In genomic region chr12:53624956-53625355, GRCh38 we compare ENCODE assay signal across 10 cellular contexts. TPM values are rescaled to one million over a fixed set of nuclear protein-coding genes. Genes with fewer than 3 reads are reported as not detected.
DNase-seq lines count a peak whose midpoint lies in the region; ATAC-seq, FAIRE-seq and TF ChIP-seq lines count a peak whose summit lies in the region.
"Had no signal": no experiment of that assay in that cellular context is flagged by ENCODE, and none has a peak within 500 bp of the region (broad histone marks: within the 10 kb centered on the region; RNA-seq: fewer than 3 reads in every experiment).

No MANE protein-coding gene starts in this region.

- no peaks in the 10 kb centered on the region for H3K27me3 Mint-ChIP-seq in H9 (ENCODE audit: low read depth)

- H3K4ac ChIP-seq in H9 (ENCODE audit: low read depth, low read length): no peak overlapping the region

- peaks cover 10% of the 10 kb centered on the region for H3K23me2 ChIP-seq in H9 (ENCODE audit: insufficient read length, low read depth, low read length, poor library complexity, severe bottlenecking)

- no peak overlapping the region; a peak in 1 of 7 replicates for H3K27ac Mint-ChIP-seq in H9

- H2AFZ ChIP-seq in H9 (ENCODE audit: low read length): no peak overlapping the region

- no peak overlapping the region for H2BK12ac ChIP-seq in H9 (ENCODE audit: insufficient read length, low read depth, low read length)

- no peak overlapping the region for H2BK5ac ChIP-seq in H9 (ENCODE audit: insufficient read length, low read length)

- H3K18ac ChIP-seq in H9 (ENCODE audit: insufficient read length, low read depth, low read length): no peak overlapping the region

- H4K8ac ChIP-seq in H9 (replicated peaks; ENCODE audit: insufficient read length, low read depth, low read length): no peak overlapping the region

- H3K23ac ChIP-seq in H9 (ENCODE audit: insufficient read length, low read depth, low read length): no peak overlapping the region

- H3K4me3 ChIP-seq in skeletal muscle satellite cell (ENCODE audit: low read length): peak overlapping the region; percentile 83
- peak overlapping the region in 1 of 2 donors; percentile 64 for H3K4me3 ChIP-seq in small intestine (ENCODE audit: low read depth in 1 of 2, low read length in 2 of 2)

- H3K27me3 ChIP-seq in H9 (ENCODE audit: insufficient read depth, low read length) (no peaks in the 10 kb centered on the region), foreskin keratinocyte (no peaks in the 10 kb centered on the region), skeletal muscle satellite cell (ENCODE audit: control insufficient read depth, insufficient read depth, low read length) (no peaks in the 10 kb centered on the region), small intestine (ENCODE audit: control insufficient read depth in 2 of 2, insufficient read depth in 2 of 2, low read length in 2 of 2) (no peaks in the 10 kb centered on the region)

- H3K14ac ChIP-seq in H9 (ENCODE audit: insufficient read depth, low read length): no peak overlapping the region

- H3K4me3 Mint-ChIP-seq in H9: peak overlapping the region; percentile 85 to 92

- H2BK120ac ChIP-seq in H9 (ENCODE audit: low read depth, low read length, poor library complexity, severe bottlenecking): no peak overlapping the region

- WGBS in H9 (ENCODE audit: extremely low coverage, insufficient read length, low lambda C conversion rate): no CpG with 5 or more reads among the region's 4 CpGs
- 5 to 29% (median 24%) methylated on average over 4 of the region's 4 CpGs for WGBS in small intestine, 3 donors

- no peak overlapping the region for H3T11ph ChIP-seq in H9 (ENCODE audit: low read length)

- no peaks in the 10 kb centered on the region; a peak in 1 of 7 replicates for H3K36me3 Mint-ChIP-seq in H9 (ENCODE audit: insufficient read depth in 1 of 3, low read depth in 3 of 3)

- H3K9me3 Mint-ChIP-seq in H9: no peaks in the 10 kb centered on the region; a peak in 1 of 5 replicates

- no peak for DNase-seq in H9
- DNase-seq in foreskin keratinocyte: no peak
- no peak for DNase-seq in AG08395 (ENCODE audit: low spot score)
- DNase-seq in HuH-7.5 (ENCODE audit: low spot score): no peak
- DNase-seq in small intestine: no peak
- DNase-seq: stimulated activated CD4-positive, alpha-beta T cell treated with anti-CD3 and anti-CD28 coated beads, Interleukin-4, amount 100 ng/mL, for 24 hours had no signal

- no peaks in the 10 kb centered on the region for H3K79me1 ChIP-seq in H9 (ENCODE audit: insufficient read depth, low read depth, low read length, poor library complexity, severe bottlenecking)

- H3K9ac ChIP-seq in H9 (ENCODE audit: extremely low read depth, insufficient read length, low read length): peak overlapping the region; percentile 49
- H3K9ac ChIP-seq in skeletal muscle satellite cell (ENCODE audit: low read depth, low read length): peak overlapping the region; percentile 91

- no peak overlapping the region for H4K91ac ChIP-seq in H9 (ENCODE audit: insufficient read length, low read depth, low read length)

- H3K4me2 ChIP-seq in H9 (ENCODE audit: insufficient read depth, insufficient read length, low read length) (peak overlapping the region; percentile 71), skeletal muscle satellite cell (ENCODE audit: low read length) (peak overlapping the region; percentile 92)

- no peak overlapping the region for H4K5ac ChIP-seq in H9 (ENCODE audit: insufficient read length, low read depth, low read length)

- no peak overlapping the region for H2AK5ac ChIP-seq in H9 (ENCODE audit: insufficient read length, low read length)

- no peak overlapping the region for H3K56ac ChIP-seq in H9 (ENCODE audit: insufficient read length, low read depth, low read length)

- peaks cover 3% of the 10 kb centered on the region; the same call in 1 of the 2 replicates for H3K79me2 ChIP-seq in H9 (ENCODE audit: insufficient read depth, low read length)

- H3K4me1 ChIP-seq in H9 (ENCODE audit: insufficient read depth, low read length) (peaks cover 8% of the 10 kb centered on the region), foreskin keratinocyte (peaks cover 4% of the 10 kb centered on the region), skeletal muscle satellite cell (ENCODE audit: control insufficient read depth, insufficient read depth, low read length) (peaks cover 7% of the 10 kb centered on the region), small intestine (ENCODE audit: control insufficient read depth in 2 of 2, insufficient read depth in 1 of 2, low read depth in 1 of 2, low read length in 1 of 2) (peaks cover 0 to 2% of the 10 kb centered on the region in 2 donors)

- no peaks in the 10 kb centered on the region for H4K20me1 ChIP-seq in H9 (ENCODE audit: control insufficient read depth, insufficient read depth, insufficient read length)

- H2BK15ac ChIP-seq in H9 (ENCODE audit: low read depth, low read length): no peak overlapping the region

- H2BK20ac ChIP-seq in H9 (ENCODE audit: low read depth, low read length, poor library complexity, severe bottlenecking): no peak overlapping the region

- H3K4me1 Mint-ChIP-seq in H9: peaks cover 29 to 30% of the 10 kb centered on the region in 2 experiments

- FAIRE-seq in small intestine (lab: Jason Lieb, UNC): no peak
- FAIRE-seq: RCC 7860 had no signal

- H3K27ac ChIP-seq in H9 (ENCODE audit: insufficient read length, low read depth, low read length) (no peak overlapping the region), VCaP (peak overlapping the region; percentile 93), foreskin keratinocyte (peak overlapping the region; percentile 14), small intestine (ENCODE audit: low read depth in 1 of 2, low read length in 1 of 2) (peak overlapping the region in 1 of 2 donors; percentile 29)

- TF ChIP-seq CTCF in H9 (conservative IDR thresholded peaks at IDR 0.05) (no peak), VCaP (conservative IDR thresholded peaks at IDR 0.05) (no peak), foreskin keratinocyte (conservative IDR thresholded peaks at IDR 0.05) (no peak)

- H3K9me3 ChIP-seq in H9 (ENCODE audit: control insufficient read depth, low read depth, low read length) (no peaks in the 10 kb centered on the region), skeletal muscle satellite cell (replicated peaks; ENCODE audit: low read length) (no peaks in the 10 kb centered on the region), small intestine (ENCODE audit: control insufficient read depth, low read depth) (no peaks in the 10 kb centered on the region)

- ATAC-seq in foreskin keratinocyte: no peak
- no peak for ATAC-seq in GM21619 (IDR thresholded peaks at IDR 0.05; ENCODE audit: unreplicated experiment)

- H3K36me3 ChIP-seq in skeletal muscle satellite cell (ENCODE audit: insufficient read depth, low read length): no peaks in the 10 kb centered on the region
- H3K36me3 ChIP-seq in small intestine (ENCODE audit: control insufficient read depth in 2 of 2, insufficient read depth in 2 of 2, low read length in 2 of 2): no peaks in the 10 kb centered on the region

RNA-seq across cellular contexts. Expression of gene ATF7, which starts 1.2 kb away (rescaled TPM):
- total RNA-seq in H9 (2021) (17.7 and 18.4 TPM in 2 replicates), foreskin keratinocyte (11.4 and 13.6 TPM in 2 replicates)
- polyA plus RNA-seq in foreskin keratinocyte (8.7 and 9.9 TPM in 2 replicates), small intestine (10 to 100 TPM in 2 of 3 donors, 1 to 10 TPM in 1; 8.6 to 15.8 (median 13.2) TPM)
- total RNA-seq in skeletal muscle satellite cell (2012; rRNA removed): 10.0 and 10.9 TPM in 2 replicates

RNA-seq across cellular contexts. Expression of gene ATP5MC2, which starts 50.9 kb away (rescaled TPM):
- total RNA-seq in H9 (2021) (379 and 389 TPM in 2 replicates), foreskin keratinocyte (195 and 206 TPM in 2 replicates)
- polyA plus RNA-seq in foreskin keratinocyte (345 and 363 TPM in 2 replicates), small intestine (100 to 1,000 TPM; 433 to 621 (median 517) TPM)
- total RNA-seq in skeletal muscle satellite cell (2012; rRNA removed): 75.3 and 118 TPM in 2 replicates
